ENCODE assay signal across 9 cellular contexts in genomic region chr1:1115136-1115829, GRCh38. TPM values are rescaled to one million over a fixed set of nuclear protein-coding genes. Genes with fewer than 3 reads are reported as not detected.
DNase-seq lines count a peak whose midpoint lies in the region; ATAC-seq and TF ChIP-seq lines count a peak whose summit lies in the region.
"Had no signal": no experiment of that assay in that cellular context is flagged by ENCODE, and none has a peak within 500 bp of the region (broad histone marks: within the 10 kb centered on the region; RNA-seq: fewer than 3 reads in every experiment).

No MANE protein-coding gene starts in this region.

- WGBS in body of pancreas, 2 donors: 5 to 11% methylated on average over 17 to 36 of the region's 45 CpGs
- WGBS in lung, 2 donors: 5 to 7% methylated on average over 30 to 45 of the region's 45 CpGs
- 7 to 8% methylated on average over 27 to 31 of the region's 45 CpGs for WGBS in upper lobe of left lung, 2 donors

- TF ChIP-seq CTCF in body of pancreas (IDR thresholded peaks at IDR 0.05) (no peak), lung (IDR thresholded peaks at IDR 0.05; ENCODE audit: control extremely low read depth, extremely low read depth) (no peak), upper lobe of left lung (IDR thresholded peaks at IDR 0.05) (no peak)

- H3K9me3 ChIP-seq in body of pancreas: no peaks in the 10 kb centered on the region
- H3K9me3 ChIP-seq in lung (ENCODE audit: control insufficient read depth in 2 of 2, insufficient read depth in 1 of 2, low read length in 1 of 2): no peaks in the 10 kb centered on the region
- H3K9me3 ChIP-seq in upper lobe of left lung: no peaks in the 10 kb centered on the region

- H3K27ac ChIP-seq in body of pancreas (peak overlapping the region; percentile 42 to 76 (median 68)), lung (ENCODE audit: low read depth in 1 of 2, low read length in 1 of 2) (no peak overlapping the region), upper lobe of left lung (peak overlapping the region; percentile 68 to 89 (median 82))

- no peak overlapping the region for H3K27ac Mint-ChIP-seq in activated T-cell treated with anti-CD3 and anti-CD28 coated beads, Interleukin-2, amount 50 U/mL, for 72 hours

- no peak for TF ChIP-seq POLR2A in body of pancreas (IDR thresholded peaks at IDR 0.05)
- TF ChIP-seq POLR2A in upper lobe of left lung (IDR thresholded peaks at IDR 0.05): no peak

- peak overlapping the region; percentile 54 to 76 for H3K4me3 ChIP-seq in body of pancreas
- H3K4me3 ChIP-seq in lung: peak overlapping the region; percentile 81
- peak overlapping the region; percentile 67 to 99 (median 97) for H3K4me3 ChIP-seq in upper lobe of left lung

- H3K27me3 ChIP-seq in body of pancreas (no peaks in the 10 kb centered on the region), lung (ENCODE audit: control insufficient read depth, insufficient read depth) (no peaks in the 10 kb centered on the region), upper lobe of left lung (no peaks in the 10 kb centered on the region)

- intact Hi-C loops in body of pancreas (cut with DNase I): loop anchor here (5.0 kb wide), 1 partner anchor 112 kb away; no protein-coding TSS in a partner anchor

- no peak for DNase-seq in activated T-cell treated with anti-CD3 and anti-CD28 coated beads, Interleukin-2, amount 50 U/mL, for 72 hours
- DNase-seq in activated T-cell treated with anti-CD3 and anti-CD28 coated beads, Interleukin-2, amount 50 U/mL, for 1 hour: no peak
- DNase-seq in body of pancreas (no peak), lung (ENCODE audit: low spot score) (no peak), upper lobe of left lung (peak in 1 of 2 donors; percentile 78), HK-2 (ENCODE audit: unreplicated experiment) (no peak)

- ATAC-seq in activated T-cell treated with anti-CD3 and anti-CD28 coated beads, Interleukin-2, amount 50 U/mL, for 72 hours (replicated peaks in 1 of 2): no peak
- ATAC-seq in body of pancreas: no peak
- no peak for ATAC-seq in lung (ENCODE audit: insufficient read depth, low FRiP score)
- ATAC-seq in upper lobe of left lung (ENCODE audit: low FRiP score in 2 of 2): no peak
- no peak for ATAC-seq in HG03196 (IDR thresholded peaks at IDR 0.05; ENCODE audit: unreplicated experiment)
- no peak for ATAC-seq in HG03457 (IDR thresholded peaks at IDR 0.05; ENCODE audit: unreplicated experiment)

- H3K36me3 ChIP-seq in body of pancreas (replicated peaks in 1 of 2; ENCODE audit: insufficient read depth in 1 of 2, low read depth in 2 of 2) (no peaks in the 10 kb centered on the region), lung (ENCODE audit: control insufficient read depth in 2 of 2, insufficient read depth in 2 of 2, low read length in 2 of 2) (no peaks in the 10 kb centered on the region), upper lobe of left lung (no peaks in the 10 kb centered on the region)

- peaks cover 0 to 4% of the 10 kb centered on the region in 2 donors for H3K9me3 Mint-ChIP-seq in activated T-cell treated with anti-CD3 and anti-CD28 coated beads, Interleukin-2, amount 50 U/mL, for 72 hours

- TF ChIP-seq EP300 in upper lobe of left lung (IDR thresholded peaks at IDR 0.05): no peak

- peaks cover 10% of the 10 kb centered on the region for H3K27me3 Mint-ChIP-seq in activated T-cell treated with anti-CD3 and anti-CD28 coated beads, Interleukin-2, amount 50 U/mL, for 72 hours (ENCODE audit: low read depth)

- H3K4me1 ChIP-seq in body of pancreas (peaks cover 10% of the 10 kb centered on the region), lung (ENCODE audit: control insufficient read depth in 2 of 2, insufficient read depth in 2 of 2, low read length in 2 of 2) (peaks cover 0 to 2% of the 10 kb centered on the region in 2 donors), upper lobe of left lung (peaks cover 6 to 21% (median 14%) of the 10 kb centered on the region in 4 donors)

- H3K4me1 Mint-ChIP-seq in activated T-cell treated with anti-CD3 and anti-CD28 coated beads, Interleukin-2, amount 50 U/mL, for 72 hours (ENCODE audit: low read depth): peaks cover 15% of the 10 kb centered on the region

- peaks cover 13 to 25% of the 10 kb centered on the region in 2 donors for H3K36me3 Mint-ChIP-seq in activated T-cell treated with anti-CD3 and anti-CD28 coated beads, Interleukin-2, amount 50 U/mL, for 72 hours (ENCODE audit: insufficient read depth in 2 of 2)

- H3K4me3 Mint-ChIP-seq in activated T-cell treated with anti-CD3 and anti-CD28 coated beads, Interleukin-2, amount 50 U/mL, for 72 hours: peak overlapping the region; percentile 86 to 89

RNA-seq across cellular contexts. Expression of gene C1orf159, which starts 0.6 kb away (rescaled TPM):
- total RNA-seq in activated T-cell treated with anti-CD3 and anti-CD28 coated beads, Interleukin-2, amount 50 U/mL, for 72 hours: 10 to 100 TPM; 18.0 to 18.6 TPM
- total RNA-seq in body of pancreas (10 to 100 TPM in 1 of 2 donors, 1 to 10 TPM in 1; 8.8 to 13.2 TPM), lung (10 to 100 TPM in 1 of 2 donors, 1 to 10 TPM in 1; 9.9 to 19.2 TPM), upper lobe of left lung (10 to 100 TPM in 5 of 6 donors, 1 to 10 TPM in 1; 5.7 to 34.6 (median 15.2) TPM)
- 10 to 100 TPM in 1 of 2 donors, 1 to 10 TPM in 1; 9.5 to 16.7 TPM for polyA plus RNA-seq in lung

RNA-seq across cellular contexts. Expression of gene RNF223, which starts 41.2 kb away (rescaled TPM):
- under 1 TPM in 1 of 2 donors, not detected in 1; 0.12 TPM for total RNA-seq in activated T-cell treated with anti-CD3 and anti-CD28 coated beads, Interleukin-2, amount 50 U/mL, for 72 hours
- total RNA-seq in body of pancreas (under 1 TPM in 1 of 2 donors, not detected in 1; 0.26 TPM), lung (1 to 10 TPM in 1 of 2 donors, under 1 TPM in 1; 0.54 to 2.4 TPM), upper lobe of left lung (1 to 10 TPM; 1.0 to 2.4 (median 1.8) TPM)
- 1 to 10 TPM in 1 of 2 donors, under 1 TPM in 1; 0.57 to 2.3 TPM for polyA plus RNA-seq in lung
- total RNA-seq: pulmonary artery endothelial cell had no signal

RNA-seq across cellular contexts. Expression of gene TTLL10, which starts 58.4 kb away (rescaled TPM):
- total RNA-seq in activated T-cell treated with anti-CD3 and anti-CD28 coated beads, Interleukin-2, amount 50 U/mL, for 72 hours: under 1 TPM in 1 of 2 donors, not detected in 1; 0.36 TPM
- under 1 TPM; 0.66 to 0.78 TPM for total RNA-seq in body of pancreas
- total RNA-seq in lung: 10 to 100 TPM in 1 of 2 donors, 1 to 10 TPM in 1; 4.8 to 19.7 TPM
- 1 to 10 TPM; 3.7 to 4.3 TPM for polyA plus RNA-seq in lung
- 10 to 100 TPM in 2 of 6 donors, 1 to 10 TPM in 3, under 1 TPM in 1; 0.86 to 14.5 (median 5.8) TPM for total RNA-seq in upper lobe of left lung
- total RNA-seq: pulmonary artery endothelial cell had no signal

Comparison
In these comparisons a context has a peak if more than half of its experiments do, and no peak if none do; other contexts are left out.
1. H3K27ac ChIP-seq: peak in body of pancreas (4 of 4) and upper lobe of left lung (4 of 4); none in lung (0 of 2).
2. Peak in every context shown above with its lines, with median percentiles within 50 percentile points of each other: H3K4me3 ChIP-seq.